24 cellular contexts compared by ENCODE assay signal in genomic region chr4:129261584-129261983, GRCh38.
DNase-seq lines count a peak whose midpoint lies in the region; ATAC-seq, FAIRE-seq and TF ChIP-seq lines count a peak whose summit lies in the region.
"Had no signal": no experiment of that assay in that cellular context is flagged by ENCODE, and none has a peak within 500 bp of the region (broad histone marks: within the 10 kb centered on the region; RNA-seq: fewer than 3 reads in every experiment).

No MANE protein-coding gene starts in this region.

- H3K9me1 ChIP-seq in K562 (ENCODE audit: control insufficient read depth, insufficient read depth, low read length) = no peaks in the 10 kb centered on the region

- FAIRE-seq in D721Med (lab: Jason Lieb, UNC) = peak; percentile 32
- FAIRE-seq in K562 (lab: Jason Lieb, UNC) = no peak
- FAIRE-seq: A204.1 had no signal

- ATAC-seq in K562 (no peak), GM18909 (IDR thresholded peaks at IDR 0.05; ENCODE audit: poor library complexity, unreplicated experiment) (no peak), GM18867 (IDR thresholded peaks at IDR 0.05; ENCODE audit: unreplicated experiment) (no peak)
- ATAC-seq: Panc1 had no signal

- TF ChIP-seq CTCF in D721Med (IDR thresholded peaks at IDR 0.05; ENCODE audit: insufficient read depth, missing control alignments) (no peak), K562 (IDR thresholded peaks at IDR 0.05 in 2 of 3, conservative IDR thresholded peaks at IDR 0.05 in 1 of 3; ENCODE audit: insufficient read depth in 2 of 3, low read depth in 1 of 3, low read length in 3 of 3) (no peak)

- no peaks in the 10 kb centered on the region for H3K36me3 ChIP-seq in K562 (ENCODE audit: control insufficient read depth, insufficient read depth, low read length)

- DNase-seq in NCI-H748 (lab: John Stamatoyannopoulos, UW; ENCODE audit: unreplicated experiment) (peak; percentile 4), NCI-H748 treated with DMSO at 0.1 percent for 48 hours (lab: John Stamatoyannopoulos, UW) (no peak), D721Med (ENCODE audit: insufficient read length, low spot score) (no peak), NCI-H2171 treated with DMSO at 0.1 percent for 48 hours (lab: John Stamatoyannopoulos, UW) (peak; percentile 61), K562 (ENCODE audit: extremely low read depth in 1 of 4, low spot score in 3 of 4) (no peak), OCI-M1 (lab: John Stamatoyannopoulos, UW) (no peak)
- DNase-seq: Caco-2; CD4-positive, alpha-beta T cell; DMS53; EL; GF-D8; H9; HFFc6; MM.1S; NCI-H1092; NCI-H2081; NCI-H2227 treated with DMSO at 0.1 percent for 48 hours; NCI-H510A; NK-92 treated with Interleukin-12 subunit alpha and Interleukin-12 subunit beta, amount 100 ng/mL, for 24 hours; T-helper 9 cell had no signal

- H3K27me3 ChIP-seq in K562 (ENCODE audit: control insufficient read depth in 2 of 2, insufficient read depth in 2 of 2, low read length in 2 of 2) = no peaks in the 10 kb centered on the region

- H4K20me1 ChIP-seq in K562 (replicated peaks; ENCODE audit: control insufficient read depth, insufficient read depth, low read length) = no peaks in the 10 kb centered on the region

- no peak overlapping the region for H3K9ac ChIP-seq in K562 (ENCODE audit: insufficient read depth in 1 of 2, low read depth in 2 of 2, low read length in 2 of 2)

- H3K4me3 ChIP-seq in K562 = no peak overlapping the region

- POLR2A ChIA-PET in K562 (lab: Yijun Ruan, JAX) = no interaction called here

- BruUV-seq in K562 (replicated peaks; lab: Mats Ljungman, UMichigan) = no TSS peak

- no peak overlapping the region for H3K27ac ChIP-seq in K562 (ENCODE audit: extremely low read depth, low read depth, low read length)

- in situ Hi-C loops in K562 (cut with MboI) = no loop called here

- H3K79me2 ChIP-seq in K562 (ENCODE audit: control insufficient read depth, insufficient read depth, low read length) = no peaks in the 10 kb centered on the region

- WGBS in K562 (ENCODE audit: insufficient coverage, low coverage, missing lambda C conversion rate) = 0% methylated on average over 2 of the region's 2 CpGs

- no peak for TF ChIP-seq POLR2A in K562 (conservative IDR thresholded peaks at IDR 0.05)

- TF ChIP-seq EP300 in K562 (IDR thresholded peaks at IDR 0.05; ENCODE audit: low read length) = no peak

- H3K4me2 ChIP-seq in K562 (ENCODE audit: insufficient read depth, low read length) = no peak overlapping the region

- no peaks in the 10 kb centered on the region for H3K4me1 ChIP-seq in K562 (replicated peaks in 1 of 2; ENCODE audit: control insufficient read depth in 2 of 2, insufficient read depth in 2 of 2, low read length in 2 of 2)
- H3K4me1 ChIP-seq: Caco-2 had no signal

- TF ChIP-seq RAD21 in K562 (CRISPR knock-in tag; conservative IDR thresholded peaks at IDR 0.05 in 1 of 2, IDR thresholded peaks at IDR 0.05 in 1 of 2) = no peak

- no peak overlapping the region for H2AFZ ChIP-seq in K562 (ENCODE audit: low read depth, low read length)

- CTCF ChIA-PET in K562 (lab: Yijun Ruan, JAX; ENCODE audit: low intra/inter-chr PET ratio) = no interaction called here

- intact Hi-C loops in K562 (cut with micrococcal nuclease) = no loop called here

- no peaks in the 10 kb centered on the region for H3K9me3 ChIP-seq in K562 (replicated peaks; ENCODE audit: control insufficient read depth, insufficient read depth, low read depth, low read length)
- H3K9me3 ChIP-seq: Caco-2 had no signal

TF ChIP-seq in K562, 482 proteins besides CTCF, POLR2A, EP300 and RAD21:
- TF ChIP-seq NFIC (IDR thresholded peaks at IDR 0.05) = peak; percentile 52
- TF ChIP-seq ZNF785 (CRISPR knock-in tag; IDR thresholded peaks at IDR 0.05) = no peak

Comparison
In these comparisons a context has a peak if more than half of its experiments do, and no peak if none do; other contexts are left out.
1. DNase-seq: peak in NCI-H748 (single experiment) and NCI-H2171 treated with DMSO at 0.1 percent for 48 hours (single experiment); none in NCI-H748 treated with DMSO at 0.1 percent for 48 hours (single experiment), D721Med (single experiment), K562 (0 of 4) and OCI-M1 (single experiment).